In genomic region chr14:90773705-90774104, GRCh38 we compare ENCODE assay signal across 22 cellular contexts. TPM values are rescaled to one million over a fixed set of nuclear protein-coding genes. Genes with fewer than 3 reads are reported as not detected.
DNase-seq lines count a peak whose midpoint lies in the region; ATAC-seq and TF ChIP-seq lines count a peak whose summit lies in the region.
"Had no signal": no experiment of that assay in that cellular context is flagged by ENCODE, and none has a peak within 500 bp of the region (broad histone marks: within the 10 kb centered on the region; RNA-seq: fewer than 3 reads in every experiment).

No MANE protein-coding gene starts in this region.

- H3K27me3 ChIP-seq in GM23338 (ENCODE audit: insufficient read depth) (no peaks in the 10 kb centered on the region), dorsolateral prefrontal cortex (no peaks in the 10 kb centered on the region), parathyroid adenoma (ENCODE audit: control insufficient read depth, insufficient read depth, low read length) (no peaks in the 10 kb centered on the region)
- H3K27me3 ChIP-seq: BE2C had no signal

- H3K4me3 Mint-ChIP-seq in GM23338: no peak overlapping the region

- H3K27me3 Mint-ChIP-seq in GM23338 (ENCODE audit: insufficient read depth, low read depth, poor library complexity): peaks cover 4% of the 10 kb centered on the region

- H3F3A ChIP-seq in GM23338 (replicated peaks; ENCODE audit: low read depth): no peaks in the 10 kb centered on the region

- no peak overlapping the region for H3K9ac ChIP-seq in parathyroid adenoma
- H3K9ac ChIP-seq: SK-N-SH had no signal

- H3K36me3 Mint-ChIP-seq in GM23338 (ENCODE audit: low read depth): peaks cover 2% of the 10 kb centered on the region; the same call in 2 of the 3 replicates

- no peak for DNase-seq in GM23338 (ENCODE audit: low spot score)
- no peak for DNase-seq in dorsolateral prefrontal cortex
- DNase-seq in NCI-H524 (lab: John Stamatoyannopoulos, UW): no peak
- no peak for DNase-seq in NCI-H2227 treated with DMSO at 0.1 percent for 48 hours (lab: John Stamatoyannopoulos, UW)
- DNase-seq: BE2C, EL, GF-D8, KBM-7, MM.1S, NCI-H1048, NCI-H1417 treated with DMSO at 0.1 percent for 48 hours, NCI-H187, NCI-H446 treated with DMSO at 0.1 percent for 48 hours, PC-3, RPMI8226, SIG-M5, SK-N-SH had no signal

- intact Hi-C loops in dorsolateral prefrontal cortex (cut with DNase I): loop anchor here in 1 of 2 donors (10.0 kb wide), 1 partner anchor 121 kb away; no protein-coding TSS in a partner anchor

- H3K4me2 ChIP-seq in GM23338 (no peak overlapping the region), parathyroid adenoma (ENCODE audit: low read length) (peak overlapping the region; percentile 2)
- H3K4me2 ChIP-seq: A549, SK-N-SH had no signal

- no peaks in the 10 kb centered on the region for H3K9me3 ChIP-seq in parathyroid adenoma (ENCODE audit: control insufficient read depth, low read length)
- H3K9me3 ChIP-seq: A549, BE2C, SK-N-SH had no signal

- no peak overlapping the region for H3K27ac ChIP-seq in GM23338 (ENCODE audit: low read depth)
- peak overlapping the region; percentile 65 for H3K27ac ChIP-seq in VCaP
- peak overlapping the region in 57 of 59 donors; percentile 5 to 89 (median 73) for H3K27ac ChIP-seq in dorsolateral prefrontal cortex
- H3K27ac ChIP-seq in parathyroid adenoma: no peak overlapping the region
- H3K27ac ChIP-seq: A549, HL-60 had no signal

- no peak overlapping the region for H2AFZ ChIP-seq in GM23338
- H2AFZ ChIP-seq in parathyroid adenoma: no peak overlapping the region

- no peaks in the 10 kb centered on the region for H3K9me3 Mint-ChIP-seq in GM23338

- TF ChIP-seq CTCF in GM23338 (conservative IDR thresholded peaks at IDR 0.05; ENCODE audit: low read depth in 2 of 2) (no peak), VCaP (conservative IDR thresholded peaks at IDR 0.05) (no peak), dorsolateral prefrontal cortex (IDR thresholded peaks at IDR 0.05 in 54 of 56, conservative IDR thresholded peaks at IDR 0.05 in 2 of 56; ENCODE audit: low read depth in 1 of 56, partially characterized antibody in 56 of 56) (no peak), parathyroid adenoma (IDR thresholded peaks at IDR 0.05) (no peak)

- H3K4me1 Mint-ChIP-seq in GM23338: no peaks in the 10 kb centered on the region

- H4K20me1 ChIP-seq in GM23338 (replicated peaks; ENCODE audit: insufficient read depth): no peaks in the 10 kb centered on the region

- no peaks in the 10 kb centered on the region for H3K9me2 ChIP-seq in GM23338 (ENCODE audit: insufficient read depth)
- H3K9me2 ChIP-seq: SK-N-SH had no signal

- H3K36me3 ChIP-seq in GM23338 (ENCODE audit: insufficient read depth): no peaks in the 10 kb centered on the region
- H3K36me3 ChIP-seq in parathyroid adenoma (ENCODE audit: control insufficient read depth, insufficient read depth, low read length): no peaks in the 10 kb centered on the region

- H3K4me3 ChIP-seq in GM23338 (no peak overlapping the region), dorsolateral prefrontal cortex (no peak overlapping the region), parathyroid adenoma (ENCODE audit: low read depth, low read length) (no peak overlapping the region)
- H3K4me3 ChIP-seq: A549 had no signal

- no peak for ATAC-seq in GM23338
- ATAC-seq in HG03469 (IDR thresholded peaks at IDR 0.05; ENCODE audit: unreplicated experiment): no peak
- ATAC-seq: PC-3 had no signal

- H3K27ac Mint-ChIP-seq in GM23338: peak overlapping the region; percentile 68

- H3K79me2 ChIP-seq in GM23338 (replicated peaks; ENCODE audit: insufficient read depth) (no peaks in the 10 kb centered on the region), parathyroid adenoma (no peaks in the 10 kb centered on the region)

- H3K4me1 ChIP-seq in GM23338 (ENCODE audit: insufficient read depth) (no peaks in the 10 kb centered on the region), parathyroid adenoma (peaks cover 16% of the 10 kb centered on the region)
- H3K4me1 ChIP-seq: A549 had no signal

TF ChIP-seq in GM23338, 12 proteins besides CTCF, POLR2A, EP300 and RAD21:
- TF ChIP-seq POLR2AphosphoS5 (IDR thresholded peaks at IDR 0.05; ENCODE audit: low read depth) (no peak), ZNF331 (CRISPR knock-in tag; IDR thresholded peaks at IDR 0.05; ENCODE audit: low read depth) (no peak), CREB1 (CRISPR knock-in tag; IDR thresholded peaks at IDR 0.05; ENCODE audit: low read depth) (no peak), JUNB (IDR thresholded peaks at IDR 0.05; ENCODE audit: unreplicated experiment) (no peak), ZNF114 (CRISPR knock-in tag; IDR thresholded peaks at IDR 0.05) (no peak), ETS1 (IDR thresholded peaks at IDR 0.05) (no peak), EZH2 (IDR thresholded peaks at IDR 0.05; ENCODE audit: low read depth, unreplicated experiment) (no peak), STAT1 (IDR thresholded peaks at IDR 0.05; ENCODE audit: unreplicated experiment) (no peak), EZH2phosphoT487 (IDR thresholded peaks at IDR 0.05; ENCODE audit: unreplicated experiment) (no peak), NANOG (IDR thresholded peaks at IDR 0.05; ENCODE audit: borderline replicate concordance) (no peak)

RNA-seq across cellular contexts. Expression of gene TTC7B, which starts 42.5 kb away (rescaled TPM):
- total RNA-seq in GM23338 (2014; rRNA removed; shearing (Covaris generic)): 16.5 and 28.6 TPM in 2 replicates
- polyA plus RNA-seq in GM23338 (2016; fragmentation: Nextera tagmentation; extraction: Ambion mirVana): 7.9 and 10.1 TPM in 2 replicates
- 100 to 1,000 TPM in 119 of 120 experiments, 10 to 100 TPM in 1; 90.4 to 281 (median 204) TPM for total RNA-seq in dorsolateral prefrontal cortex

Comparison
In these comparisons a context has a peak if more than half of its experiments do, and no peak if none do; other contexts are left out.
1. H3K27ac ChIP-seq: peak in VCaP (single experiment) and dorsolateral prefrontal cortex (57 of 59); none in GM23338 (single experiment) and parathyroid adenoma (single experiment).